In the genomic region with DNA sequence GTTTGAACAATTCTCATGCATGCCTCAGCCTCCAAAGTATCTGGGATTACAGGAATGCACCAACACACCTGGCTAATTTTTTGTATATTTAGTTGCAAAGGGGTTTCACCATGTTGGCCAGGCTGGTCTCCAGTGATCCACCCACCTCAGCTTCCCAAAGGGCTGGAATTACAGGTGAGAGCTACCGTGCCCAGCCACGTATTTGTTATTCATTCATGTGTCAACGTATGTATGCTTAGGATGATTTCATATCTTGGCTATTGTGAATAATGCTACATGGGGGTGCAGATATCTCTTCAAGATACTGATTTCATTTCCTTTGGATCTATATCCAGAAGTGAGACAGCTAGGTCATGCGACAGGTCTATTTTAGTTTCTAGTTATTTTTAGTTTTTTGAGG, we compare ENCODE assay signal across 35 cellular contexts.
"Had no signal": no experiment of that assay in that cellular context is flagged by ENCODE, and none has a peak within 500 bp of the region (broad histone marks: within the 10 kb centered on the region; RNA-seq: fewer than 3 reads in every experiment).

No MANE protein-coding gene starts in this region.

- H3K9me3 ChIP-seq: adrenal gland, esophagus muscularis mucosa, gastrocnemius medialis had no signal

- H3K4me3 ChIP-seq: adrenal gland, breast epithelium, coronary artery, dorsolateral prefrontal cortex, esophagus muscularis mucosa, gastrocnemius medialis, heart left ventricle had no signal

- DNase-seq: activated CD4-positive, alpha-beta memory T cell treated with anti-CD3 and anti-CD28 coated beads for 36 hours; activated CD4-positive, alpha-beta T cell treated with anti-CD3 and anti-CD28 coated beads for 36 hours; activated CD4-positive, alpha-beta T cell treated with anti-CD3 and anti-CD28 coated beads, Interleukin-2, amount 10 ng/mL, durations not matched to agents 24 days and 14 days; activated CD4-positive, CD25-positive, alpha-beta regulatory T cell; activated CD4-positive, CD25-positive, alpha-beta regulatory T cell treated with anti-CD3 and anti-CD28 coated beads, Interleukin-2, amount 50 U/mL, for 72 hours; activated CD8-positive, alpha-beta memory T cell treated with anti-CD3 and anti-CD28 coated beads, Interleukin-2, amount 10 ng/mL, durations not matched to agents 7 days and 5 days; activated CD8-positive, alpha-beta memory T cell treated with anti-CD3 and anti-CD28 coated beads, Interleukin-2, amount 50 U/mL, for 4 hours; activated CD8-positive, alpha-beta T cell treated with anti-CD3 and anti-CD28 coated beads, Interleukin-2, amount 10 ng/mL, durations not matched to agents 7 days and 5 days; activated effector memory CD4-positive, alpha-beta T cell treated with anti-CD3 and anti-CD28 coated beads, Interleukin-2, amount 50 U/mL, for 16 hours; activated naive CD4-positive, alpha-beta T cell treated with anti-CD3 and anti-CD28 coated beads for 36 hours; activated naive CD8-positive, alpha-beta T cell treated with anti-CD3 and anti-CD28 coated beads for 36 hours; activated naive CD8-positive, alpha-beta T cell treated with anti-CD3 and anti-CD28 coated beads, Interleukin-2, amount 50 U/mL, for 24 hours; activated T-cell treated with anti-CD3 and anti-CD28 coated beads, Interleukin-2, amount 50 U/mL, for 1 hour; activated T-cell treated with anti-CD3 and anti-CD28 coated beads, Interleukin-2, amount 50 U/mL, for 48 hours; adrenal gland; amygdala; aorta; dorsolateral prefrontal cortex; effector memory CD4-positive, alpha-beta T cell; endodermal cell; erythroblast; foreskin keratinocyte; gastrocnemius medialis; glutamatergic neuron; heart left ventricle; T-helper 2 cell had no signal

- H3K36me3 Mint-ChIP-seq: activated CD4-positive, alpha-beta memory T cell treated with anti-CD3 and anti-CD28 coated beads for 36 hours; activated CD8-positive, alpha-beta memory T cell treated with anti-CD3 and anti-CD28 coated beads, Interleukin-2, amount 10 ng/mL, durations not matched to agents 7 days and 5 days; activated naive CD4-positive, alpha-beta T cell treated with anti-CD3 and anti-CD28 coated beads, Interleukin-2, amount 50 U/mL, for 24 hours; activated naive CD8-positive, alpha-beta T cell treated with anti-CD3 and anti-CD28 coated beads for 36 hours; brain had no signal

- ATAC-seq: activated CD4-positive, alpha-beta T cell treated with anti-CD3 and anti-CD28 coated beads for 36 hours; activated CD8-positive, alpha-beta memory T cell treated with anti-CD3 and anti-CD28 coated beads, Interleukin-2, amount 10 ng/mL, durations not matched to agents 7 days and 5 days; activated CD8-positive, alpha-beta T cell treated with anti-CD3 and anti-CD28 coated beads, Interleukin-2, amount 10 ng/mL, durations not matched to agents 7 days and 5 days; activated naive CD8-positive, alpha-beta T cell treated with anti-CD3 and anti-CD28 coated beads, Interleukin-2, amount 50 U/mL, for 24 hours; foreskin keratinocyte; gastrocnemius medialis; heart left ventricle had no signal

- H3K27ac ChIP-seq: adrenal gland, breast epithelium, coronary artery, dorsolateral prefrontal cortex, esophagus muscularis mucosa, foreskin keratinocyte, gastrocnemius medialis, heart left ventricle had no signal

- H3K4me3 Mint-ChIP-seq: activated CD4-positive, alpha-beta memory T cell treated with anti-CD3 and anti-CD28 coated beads for 36 hours; activated CD4-positive, alpha-beta T cell treated with anti-CD3 and anti-CD28 coated beads for 36 hours; activated CD4-positive, alpha-beta T cell treated with anti-CD3 and anti-CD28 coated beads, Interleukin-2, amount 10 ng/mL, durations not matched to agents 24 days and 14 days; activated CD8-positive, alpha-beta memory T cell treated with anti-CD3 and anti-CD28 coated beads, Interleukin-2, amount 10 ng/mL, durations not matched to agents 7 days and 5 days; activated CD8-positive, alpha-beta T cell treated with anti-CD3 and anti-CD28 coated beads, Interleukin-2, amount 10 ng/mL, durations not matched to agents 7 days and 5 days; activated naive CD4-positive, alpha-beta T cell treated with anti-CD3 and anti-CD28 coated beads for 36 hours; activated naive CD4-positive, alpha-beta T cell treated with anti-CD3 and anti-CD28 coated beads, Interleukin-2, amount 50 U/mL, for 24 hours; activated naive CD8-positive, alpha-beta T cell treated with anti-CD3 and anti-CD28 coated beads for 36 hours; activated naive CD8-positive, alpha-beta T cell treated with anti-CD3 and anti-CD28 coated beads, Interleukin-2, amount 50 U/mL, for 24 hours; activated T-helper 1 cell treated with anti-CD3 and anti-CD28 coated beads, Interleukin-12 subunit alpha, Interleukin-12 subunit beta, Interleukin-2, Interleukin-4 antibody, amounts not matched to agents 30 ng/mL and 10 ng/mL and 1 ng/mL, durations not matched to agents 14 hours and 24 hours and 36 hours; brain; central memory CD8-positive, alpha-beta T cell; dendritic cell treated with granulocyte-macrophage colony-stimulating factor and Interleukin-4, amounts not matched to agents 40 ng/mL and 50 ng/mL, for 4 days; endodermal cell had no signal

- H3K4me1 ChIP-seq: adrenal gland, breast epithelium, esophagus muscularis mucosa, foreskin keratinocyte, gastrocnemius medialis, heart left ventricle had no signal

- H3K27ac Mint-ChIP-seq: activated CD4-positive, alpha-beta memory T cell treated with anti-CD3 and anti-CD28 coated beads for 36 hours; activated CD4-positive, alpha-beta T cell treated with anti-CD3 and anti-CD28 coated beads for 36 hours; activated CD4-positive, alpha-beta T cell treated with anti-CD3 and anti-CD28 coated beads, Interleukin-2, amount 10 ng/mL, durations not matched to agents 24 days and 14 days; activated CD8-positive, alpha-beta memory T cell treated with anti-CD3 and anti-CD28 coated beads, Interleukin-2, amount 10 ng/mL, durations not matched to agents 7 days and 5 days; activated CD8-positive, alpha-beta T cell treated with anti-CD3 and anti-CD28 coated beads, Interleukin-2, amount 10 ng/mL, durations not matched to agents 7 days and 5 days; activated naive CD4-positive, alpha-beta T cell treated with anti-CD3 and anti-CD28 coated beads for 36 hours; activated naive CD4-positive, alpha-beta T cell treated with anti-CD3 and anti-CD28 coated beads, Interleukin-2, amount 50 U/mL, for 24 hours; activated naive CD8-positive, alpha-beta T cell treated with anti-CD3 and anti-CD28 coated beads for 36 hours; activated naive CD8-positive, alpha-beta T cell treated with anti-CD3 and anti-CD28 coated beads, Interleukin-2, amount 50 U/mL, for 24 hours; activated T-helper 1 cell treated with anti-CD3 and anti-CD28 coated beads, Interleukin-12 subunit alpha, Interleukin-12 subunit beta, Interleukin-2, Interleukin-4 antibody, amounts not matched to agents 30 ng/mL and 10 ng/mL and 1 ng/mL, durations not matched to agents 14 hours and 24 hours and 36 hours; activated T-helper 2 cell treated with anti-CD3 and anti-CD28 coated beads, Interferon-gamma antibody, Interleukin-2, Interleukin-4, amounts not matched to agents 10 μg/mL and 5 μg/mL and 100 μg/mL, durations not matched to agents 14 hours and 24 hours and 36 hours; brain; dendritic cell treated with granulocyte-macrophage colony-stimulating factor and Interleukin-4, amounts not matched to agents 40 ng/mL and 50 ng/mL, for 4 days; endodermal cell had no signal

- H3K36me3 ChIP-seq: adrenal gland, breast epithelium, esophagus muscularis mucosa, gastrocnemius medialis, heart left ventricle had no signal

- H3K9me3 Mint-ChIP-seq: activated CD4-positive, alpha-beta memory T cell treated with anti-CD3 and anti-CD28 coated beads for 36 hours; activated CD4-positive, alpha-beta T cell treated with anti-CD3 and anti-CD28 coated beads, Interleukin-2, amount 10 ng/mL, durations not matched to agents 24 days and 14 days; activated naive CD4-positive, alpha-beta T cell treated with anti-CD3 and anti-CD28 coated beads for 36 hours; activated naive CD4-positive, alpha-beta T cell treated with anti-CD3 and anti-CD28 coated beads, Interleukin-2, amount 50 U/mL, for 24 hours; activated naive CD8-positive, alpha-beta T cell treated with anti-CD3 and anti-CD28 coated beads for 36 hours; activated naive CD8-positive, alpha-beta T cell treated with anti-CD3 and anti-CD28 coated beads, Interleukin-2, amount 50 U/mL, for 24 hours; activated T-helper 1 cell treated with anti-CD3 and anti-CD28 coated beads, Interleukin-12 subunit alpha, Interleukin-12 subunit beta, Interleukin-2, Interleukin-4 antibody, amounts not matched to agents 30 ng/mL and 10 ng/mL and 1 ng/mL, durations not matched to agents 14 hours and 24 hours and 36 hours; activated T-helper 2 cell treated with anti-CD3 and anti-CD28 coated beads, Interferon-gamma antibody, Interleukin-2, Interleukin-4, amounts not matched to agents 10 μg/mL and 5 μg/mL and 100 μg/mL, durations not matched to agents 14 hours and 24 hours and 36 hours; central memory CD8-positive, alpha-beta T cell; dendritic cell treated with granulocyte-macrophage colony-stimulating factor and Interleukin-4, amounts not matched to agents 40 ng/mL and 50 ng/mL, for 4 days; endodermal cell had no signal

- H3K4me1 Mint-ChIP-seq: activated CD4-positive, alpha-beta T cell treated with anti-CD3 and anti-CD28 coated beads, Interleukin-2, amount 10 ng/mL, durations not matched to agents 24 days and 14 days; activated CD8-positive, alpha-beta memory T cell treated with anti-CD3 and anti-CD28 coated beads, Interleukin-2, amount 10 ng/mL, durations not matched to agents 7 days and 5 days; activated naive CD4-positive, alpha-beta T cell treated with anti-CD3 and anti-CD28 coated beads, Interleukin-2, amount 50 U/mL, for 24 hours; activated naive CD8-positive, alpha-beta T cell treated with anti-CD3 and anti-CD28 coated beads for 36 hours; brain; central memory CD8-positive, alpha-beta T cell; endodermal cell had no signal

- H3K27me3 ChIP-seq: adrenal gland, breast epithelium, esophagus muscularis mucosa, foreskin keratinocyte, gastrocnemius medialis had no signal
